Comparison of ENCODE assay signal across 1 cellular context in genomic region chr11:96337541-96338530, GRCh38.
A peak's percentile ranks its signal among the peaks of the same experiment; 100 is the strongest.
TF ChIP-seq lines count a peak whose summit lies in the region.

No MANE protein-coding gene starts in this region.

TF ChIP-seq in K562, 482 proteins besides CTCF, POLR2A, EP300 and RAD21 (continued from another document and continues in another):
- TF ChIP-seq THRB (CRISPR knock-in tag; conservative IDR thresholded peaks at IDR 0.05) = no peak
- TF ChIP-seq TRIM25 (IDR thresholded peaks at IDR 0.05; ENCODE audit: borderline replicate concordance) = no peak
- no peak for TF ChIP-seq PBX2 (CRISPR knock-in tag; IDR thresholded peaks at IDR 0.05; ENCODE audit: low read depth)
- peak; percentile 88 for TF ChIP-seq PBX2 (tag; conservative IDR thresholded peaks at IDR 0.05; ENCODE audit: low read depth)
- TF ChIP-seq NFE2 (IDR thresholded peaks at IDR 0.05; ENCODE audit: low read depth) = peak; percentile 52
- TF ChIP-seq BCOR (IDR thresholded peaks at IDR 0.05) = no peak
- TF ChIP-seq BMI1 (IDR thresholded peaks at IDR 0.05; ENCODE audit: low read length) = no peak
- TF ChIP-seq AFF4 (CRISPR knock-in tag; IDR thresholded peaks at IDR 0.05) = no peak
- peak; percentile 34 for TF ChIP-seq CCNT2 (IDR thresholded peaks at IDR 0.05; ENCODE audit: borderline replicate concordance, extremely low read depth, insufficient read length, low read depth, low read length)
- TF ChIP-seq NR2C1 (IDR thresholded peaks at IDR 0.05) = no peak
- TF ChIP-seq NR2C1 (tag; IDR thresholded peaks at IDR 0.05) = no peak
- TF ChIP-seq JUND (IDR thresholded peaks at IDR 0.05; ENCODE audit: borderline replicate concordance, low read depth, low read length) = peak; percentile 2; the same call in 1 of the 2 replicates
- TF ChIP-seq JUND (tag; IDR thresholded peaks at IDR 0.05; ENCODE audit: borderline replicate concordance, low read depth, low read length) = peak; percentile 44; the same call in 2 of the 3 replicates
- no peak for TF ChIP-seq ZZZ3 (IDR thresholded peaks at IDR 0.05)
- TF ChIP-seq ARID3A (IDR thresholded peaks at IDR 0.05; ENCODE audit: borderline replicate concordance, low read depth, low read length) = no peak
- TF ChIP-seq ZNF696 (CRISPR knock-in tag; conservative IDR thresholded peaks at IDR 0.05) = no peak
- TF ChIP-seq ADNP (tag; IDR thresholded peaks at IDR 0.05) = no peak
- no peak for TF ChIP-seq TAF7 (tag; IDR thresholded peaks at IDR 0.05)
- no peak for TF ChIP-seq ZNF318 (IDR thresholded peaks at IDR 0.05; ENCODE audit: borderline replicate concordance in 1 of 2, low read depth in 1 of 2)
- no peak for TF ChIP-seq RHOXF2B (CRISPR knock-in tag; conservative IDR thresholded peaks at IDR 0.05)
- TF ChIP-seq CREB3L1 (IDR thresholded peaks at IDR 0.05; ENCODE audit: borderline replicate concordance, low read depth) = 0 out of 2 replicates have a peak, but pooled peaks have one; percentile 30
- no peak for TF ChIP-seq NCOA6 (IDR thresholded peaks at IDR 0.05)
- no peak; the same call in 1 of the 2 replicates for TF ChIP-seq VEZF1 (CRISPR knock-in tag; IDR thresholded peaks at IDR 0.05)
- peak; percentile 46; the same call in 1 of the 2 replicates for TF ChIP-seq CEBPB (tag; IDR thresholded peaks at IDR 0.05)
- peak in 1 of 2 experiments; percentile 34; a peak in 1 of 4 replicates for TF ChIP-seq TBL1XR1 (IDR thresholded peaks at IDR 0.05; ENCODE audit: low read length in 2 of 2)
- no peak for TF ChIP-seq RBM17 (IDR thresholded peaks at IDR 0.05; ENCODE audit: borderline replicate concordance, low read depth, low read length)
- no peak for TF ChIP-seq TAF15 (IDR thresholded peaks at IDR 0.05; ENCODE audit: low read depth, low read length)
- TF ChIP-seq BACH1 (tag; IDR thresholded peaks at IDR 0.05) = 0 out of 2 replicates have a peak, but pooled peaks have one; percentile 14
- TF ChIP-seq MYBL2 (IDR thresholded peaks at IDR 0.05; ENCODE audit: low read depth) = 0 out of 2 replicates have a peak, but pooled peaks have one; percentile 17
- TF ChIP-seq MYBL2 (CRISPR knock-in tag; IDR thresholded peaks at IDR 0.05; ENCODE audit: borderline replicate concordance) = no peak
- peak; percentile 79 for TF ChIP-seq DPF2 (IDR thresholded peaks at IDR 0.05)
